ENCODE assay signal across 8 cellular contexts in genomic region chr15:39786444-39787056, GRCh38. TPM values are rescaled to one million over a fixed set of nuclear protein-coding genes. Genes with fewer than 3 reads are reported as not detected.
DNase-seq lines count a peak whose midpoint lies in the region; TF ChIP-seq lines count a peak whose summit lies in the region.

No MANE protein-coding gene starts in this region.

- no peaks in the 10 kb centered on the region for H3K36me3 Mint-ChIP-seq in Caco-2 (ENCODE audit: insufficient read depth, unreplicated experiment)
- no peaks in the 10 kb centered on the region for H3K36me3 Mint-ChIP-seq in brain

- H3K4me1 Mint-ChIP-seq in Caco-2 (ENCODE audit: low read depth, unreplicated experiment) (peaks cover 24% of the 10 kb centered on the region), brain (peaks cover 62% of the 10 kb centered on the region)

- CTCF ChIA-PET in Caco-2 (lab: Charles Lee), result interaction anchor here (0.7 kb wide), 1 partner anchor 515 kb away, joined by 4 read pairs; no protein-coding TSS in a partner anchor
- CTCF ChIA-PET in HEK293T (lab: Yijun Ruan, JAX), result no interaction called here

- POLR2A ChIA-PET in Caco-2 (lab: Charles Lee), result no interaction called here
- POLR2A ChIA-PET in HEK293T (lab: Yijun Ruan, JAX), result no interaction called here

- intact Hi-C loops in Caco-2 (cut with micrococcal nuclease; ENCODE audit: unreplicated experiment), result loop anchor here (1.0 to 10.0 kb wide), 4 partner anchors 89 to 253 kb away; partner anchors contain the start of genes EIF2AK4 and SRP14

- H3K4me1 ChIP-seq in Caco-2 (peaks cover 30% of the 10 kb centered on the region), liver (ENCODE audit: control insufficient read depth in 4 of 4, insufficient read depth in 4 of 4, low read length in 3 of 4) (peaks cover 3 to 22% (median 8%) of the 10 kb centered on the region in 4 donors)

- H3K4me3 ChIP-seq in Caco-2 (ENCODE audit: low read depth, low read length), result no peak overlapping the region
- no peak overlapping the region for H3K4me3 ChIP-seq in liver (ENCODE audit: low read depth in 1 of 3, low read length in 3 of 3)

- H3K27me3 Mint-ChIP-seq in Caco-2 (ENCODE audit: insufficient read depth, unreplicated experiment) (no peaks in the 10 kb centered on the region), brain (peaks cover 5% of the 10 kb centered on the region)

- TF ChIP-seq CTCF in Caco-2 (IDR thresholded peaks at IDR 0.05; ENCODE audit: insufficient read depth in 1 of 2, low read depth in 1 of 2, low read length in 1 of 2, severe bottlenecking in 1 of 2, unreplicated experiment in 1 of 2) (peak; percentile 53 to 60), brain (conservative IDR thresholded peaks at IDR 0.05) (peak; percentile 79 to 80), liver (IDR thresholded peaks at IDR 0.05; ENCODE audit: low read depth, low read length, missing input control) (peak; percentile 62)

- H3K9me3 Mint-ChIP-seq in Caco-2 (ENCODE audit: unreplicated experiment) (no peaks in the 10 kb centered on the region), brain (no peaks in the 10 kb centered on the region)

- H3K9me3 ChIP-seq in Caco-2, result no peaks in the 10 kb centered on the region
- no peaks in the 10 kb centered on the region for H3K9me3 ChIP-seq in liver (ENCODE audit: control insufficient read depth in 4 of 4, low read length in 3 of 4)

- H3K36me3 ChIP-seq in Caco-2 (ENCODE audit: control insufficient read depth, insufficient read depth, low read length), result no peaks in the 10 kb centered on the region
- H3K36me3 ChIP-seq in liver (ENCODE audit: control insufficient read depth in 4 of 4, insufficient read depth in 3 of 4, low read depth in 1 of 4, low read length in 3 of 4), result no peaks in the 10 kb centered on the region

- H3K27ac Mint-ChIP-seq in Caco-2 (ENCODE audit: unreplicated experiment) (no peak overlapping the region), brain (peak overlapping the region; percentile 31 to 81 (median 62))

- H3K27me3 ChIP-seq in Caco-2 (replicated peaks; ENCODE audit: control insufficient read depth, insufficient read depth, low read length), result no peaks in the 10 kb centered on the region
- H3K27me3 ChIP-seq in liver (ENCODE audit: control insufficient read depth in 4 of 4, insufficient read depth in 4 of 4, low read length in 3 of 4), result no peaks in the 10 kb centered on the region

- H3K4me3 Mint-ChIP-seq in Caco-2 (ENCODE audit: unreplicated experiment) (no peak overlapping the region), brain (peak overlapping the region; percentile 63 to 88 (median 83))

- 6% methylated on average over 5 of the region's 5 CpGs for WGBS in liver

- TF ChIP-seq RAD21 in liver (IDR thresholded peaks at IDR 0.05), result peak; percentile 82 to 84

- H3K9ac ChIP-seq in liver (ENCODE audit: low read depth in 1 of 2, low read length in 2 of 2), result no peak overlapping the region

- H3K27ac ChIP-seq in liver (ENCODE audit: low read depth in 1 of 2, low read length in 2 of 2), result no peak overlapping the region

- DNase-seq in Caco-2 (peak in 1 of 2 experiments; percentile 52), HEK293T (ENCODE audit: extremely low spot score) (peak; percentile 25), NCI-H526 (lab: John Stamatoyannopoulos, UW) (peak; percentile 52 to 84), cortex of kidney (lab: John Stamatoyannopoulos, UW) (no peak)
- no peak for DNase-seq in effector CD4-positive, alpha-beta T cell
- DNase-seq in stimulated activated CD4-positive, alpha-beta T cell treated with anti-CD3 and anti-CD28 coated beads, Interleukin-2, amount 100 ng/mL, for 24 hours, result no peak

- no TSS peak for BruUV-seq in Caco-2 (replicated peaks; lab: Mats Ljungman, UMichigan)

TF ChIP-seq in HEK293T, 16 proteins besides CTCF, POLR2A, EP300 and RAD21:
- no peak for TF ChIP-seq SP1 (IDR thresholded peaks at IDR 0.05)
- TF ChIP-seq HDGF (IDR thresholded peaks at IDR 0.05; ENCODE audit: borderline replicate concordance), result no peak
- no peak for TF ChIP-seq ELF4 (IDR thresholded peaks at IDR 0.05)
- no peak for TF ChIP-seq FOXM1 (IDR thresholded peaks at IDR 0.05; ENCODE audit: borderline replicate concordance)
- no peak for TF ChIP-seq FOXK2 (IDR thresholded peaks at IDR 0.05)
- TF ChIP-seq NFRKB (IDR thresholded peaks at IDR 0.05), result no peak
- no peak for TF ChIP-seq LEF1 (IDR thresholded peaks at IDR 0.05; ENCODE audit: borderline replicate concordance)
- TF ChIP-seq BHLHE40 (IDR thresholded peaks at IDR 0.05; ENCODE audit: borderline replicate concordance), result no peak
- TF ChIP-seq SUZ12 (IDR thresholded peaks at IDR 0.05), result no peak
- no peak for TF ChIP-seq L3MBTL2 (conservative IDR thresholded peaks at IDR 0.05)
- TF ChIP-seq FOXA1 (IDR thresholded peaks at IDR 0.05), result no peak
- TF ChIP-seq CTBP1 (IDR thresholded peaks at IDR 0.05; ENCODE audit: borderline replicate concordance), result no peak
- no peak for TF ChIP-seq TARDBP (IDR thresholded peaks at IDR 0.05)
- TF ChIP-seq ZNF384 (IDR thresholded peaks at IDR 0.05), result no peak
- no peak for TF ChIP-seq PKNOX1 (IDR thresholded peaks at IDR 0.05)
- TF ChIP-seq ARNT (IDR thresholded peaks at IDR 0.05), result no peak

TF ChIP-seq in liver, 16 proteins besides CTCF, POLR2A, EP300 and RAD21:
- TF ChIP-seq REST (IDR thresholded peaks at IDR 0.05) (no peak), FOXA1 (IDR thresholded peaks at IDR 0.05) (no peak), RXRA (IDR thresholded peaks at IDR 0.05) (no peak), YY1 (IDR thresholded peaks at IDR 0.05) (no peak), HNF4A (conservative IDR thresholded peaks at IDR 0.05) (peak in 1 of 2 donors; percentile 34)

RNA-seq across cellular contexts. Expression of gene FSIP1, which starts 3.9 kb away (rescaled TPM):
- total RNA-seq in Caco-2 (2022), result 1.3 and 2.1 TPM in 2 replicates
- 0.29 TPM for polyA plus RNA-seq in brain (ENCODE audit: insufficient read depth, low read depth, low replicate concordance)
- total RNA-seq in liver, result under 1 TPM; 0.09 to 0.17 TPM
- under 1 TPM; 0.05 to 0.29 TPM for polyA plus RNA-seq in liver

Comparison
In these comparisons a context has a peak if more than half of its experiments do, and no peak if none do; other contexts are left out.
1. DNase-seq: peak in HEK293T (single experiment) and NCI-H526 (2 of 2); none in effector CD4-positive, alpha-beta T cell (single experiment), cortex of kidney (single experiment) and stimulated activated CD4-positive, alpha-beta T cell treated with anti-CD3 and anti-CD28 coated beads, Interleukin-2, amount 100 ng/mL, for 24 hours (0 of 2).
2. Peak in every context shown above with its lines, with median percentiles within 50 percentile points of each other: CTCF ChIP-seq.